8 cellular contexts compared by ENCODE assay signal in the genomic region with DNA sequence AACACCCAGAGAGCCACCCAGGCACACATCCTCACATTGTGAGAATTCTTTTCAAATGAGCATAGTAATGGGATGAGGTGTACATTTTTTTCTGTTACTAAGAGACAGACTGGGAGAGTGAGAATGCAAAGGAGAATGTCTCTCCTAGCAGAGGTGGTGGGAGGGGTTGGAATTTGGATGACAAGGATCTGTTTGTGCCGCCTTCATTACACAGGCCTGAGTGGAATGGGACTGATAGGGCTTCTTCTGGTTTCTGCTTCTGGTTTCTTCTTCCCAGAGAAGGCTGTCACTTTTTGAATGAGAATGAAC. TPM values are rescaled to one million over a fixed set of nuclear protein-coding genes. Genes with fewer than 3 reads are reported as not detected.
A peak's percentile ranks its signal among the peaks of the same experiment; 100 is the strongest.
DNase-seq lines count a peak whose midpoint lies in the region; ATAC-seq and TF ChIP-seq lines count a peak whose summit lies in the region.

No MANE protein-coding gene starts in this region.

- POLR2A ChIA-PET in CD4-positive, alpha-beta memory T cell (lab: Charles Lee; ENCODE audit: partially characterized antibody): no interaction called here
- POLR2A ChIA-PET in PC-9 (lab: Charles Lee; ENCODE audit: unreplicated experiment): interaction anchor here (0.7 kb wide), 2 partner anchors 11 to 71 kb away, joined by 4 to 10 read pairs; no protein-coding TSS in a partner anchor

- CTCF ChIA-PET in CD4-positive, alpha-beta memory T cell (lab: Charles Lee; ENCODE audit: partially characterized antibody): no interaction called here
- CTCF ChIA-PET in PC-9 (lab: Charles Lee): interaction anchor here (0.6 kb wide), 1 partner anchor 75 kb away, joined by 5 read pairs; no protein-coding TSS in a partner anchor

- H2BK12ac ChIP-seq in trophoblast cell (ENCODE audit: low read length): no peak overlapping the region

- no peak overlapping the region for H4K8ac ChIP-seq in trophoblast cell (ENCODE audit: low read depth, low read length)

- BruUV-seq in PC-9 (replicated peaks; lab: Mats Ljungman, UMichigan): no TSS peak

- peaks cover 2 to 7% of the 10 kb centered on the region in 2 donors for H3K27me3 Mint-ChIP-seq in CD4-positive, alpha-beta memory T cell

- peak overlapping the region in 4 of 7 donors; percentile 8 to 43 (median 12) for H3K27ac Mint-ChIP-seq in CD4-positive, alpha-beta memory T cell

- H3K9ac ChIP-seq in trophoblast cell (ENCODE audit: low read length): no peak overlapping the region

- H3K27me3 ChIP-seq in CD4-positive, alpha-beta memory T cell (ENCODE audit: insufficient read depth, low read length): no peaks in the 10 kb centered on the region
- H3K27me3 ChIP-seq in PC-9 (ENCODE audit: insufficient read depth, low read depth) (no peaks in the 10 kb centered on the region), esophagus (ENCODE audit: control insufficient read depth in 1 of 2, insufficient read depth in 2 of 2, low read length in 2 of 2) (no peaks in the 10 kb centered on the region), trophoblast cell (ENCODE audit: insufficient read depth, low read length) (no peaks in the 10 kb centered on the region)
- no peaks in the 10 kb centered on the region for H3K27me3 ChIP-seq in effector memory CD4-positive, alpha-beta T cell (replicated peaks; ENCODE audit: control insufficient read depth, insufficient read depth, low read length, poor library complexity, severe bottlenecking)

- ATAC-seq in HG02763 (IDR thresholded peaks at IDR 0.05; ENCODE audit: unreplicated experiment) (no peak), left lobe of liver (no peak)

- peaks cover 4 to 31% (median 10%) of the 10 kb centered on the region in 4 donors for H3K4me1 Mint-ChIP-seq in CD4-positive, alpha-beta memory T cell

- H4K12ac ChIP-seq in trophoblast cell (ENCODE audit: low read depth, low read length): no peak overlapping the region

- H3K9me2 ChIP-seq in PC-9 (ENCODE audit: insufficient read depth): no peaks in the 10 kb centered on the region

- H4K91ac ChIP-seq in trophoblast cell (ENCODE audit: low read depth, low read length): peak overlapping the region; percentile 100

- H3K4me3 ChIP-seq in CD4-positive, alpha-beta memory T cell (ENCODE audit: low read length in 2 of 2): no peak overlapping the region
- H3K4me3 ChIP-seq in PC-9 (peak overlapping the region; percentile 65; the same call in 1 of the 2 replicates), esophagus (ENCODE audit: low read depth in 1 of 2, low read length in 2 of 2) (no peak overlapping the region), trophoblast cell (ENCODE audit: low read depth, low read length) (no peak overlapping the region)
- no peak overlapping the region for H3K4me3 ChIP-seq in effector memory CD4-positive, alpha-beta T cell (ENCODE audit: insufficient read depth, low read depth, low read length, poor library complexity, severe bottlenecking)

- H3K79me2 ChIP-seq in PC-9 (ENCODE audit: low read depth) (no peaks in the 10 kb centered on the region), trophoblast cell (ENCODE audit: control insufficient read depth, insufficient read depth, low read length, poor library complexity) (peaks cover 8% of the 10 kb centered on the region)

- H2BK120ac ChIP-seq in trophoblast cell (ENCODE audit: insufficient read depth, low read length, poor library complexity): peak overlapping the region; percentile 99

- H3K4ac ChIP-seq in trophoblast cell (ENCODE audit: low read depth, low read length): no peak overlapping the region

- H3K4me1 ChIP-seq in CD4-positive, alpha-beta memory T cell (ENCODE audit: insufficient read depth, low read length): peaks cover 5% of the 10 kb centered on the region
- H3K4me1 ChIP-seq in PC-9 (replicated peaks; ENCODE audit: insufficient read depth): peaks cover 41% of the 10 kb centered on the region
- peaks cover 0 to 5% of the 10 kb centered on the region in 2 donors for H3K4me1 ChIP-seq in esophagus (ENCODE audit: control insufficient read depth in 2 of 2, insufficient read depth in 2 of 2, low read length in 1 of 2)
- peaks cover 28% of the 10 kb centered on the region in 2 experiments for H3K4me1 ChIP-seq in trophoblast cell (ENCODE audit: control insufficient read depth in 1 of 2, insufficient read depth in 2 of 2, low read length in 2 of 2)
- H3K4me1 ChIP-seq in effector memory CD4-positive, alpha-beta T cell (ENCODE audit: control insufficient read depth, insufficient read depth, low read length, poor library complexity, severe bottlenecking): peaks cover 3% of the 10 kb centered on the region

- H3K18ac ChIP-seq in trophoblast cell (ENCODE audit: low read length): no peak overlapping the region

- peaks cover 32% of the 10 kb centered on the region for H3F3A ChIP-seq in PC-9 (ENCODE audit: insufficient read depth, low read depth)

- H3K23ac ChIP-seq in trophoblast cell (ENCODE audit: low read length): no peak overlapping the region

- no peaks in the 10 kb centered on the region for H3K36me3 Mint-ChIP-seq in CD4-positive, alpha-beta memory T cell

- 0 out of 2 replicates have a peak overlapping the region, but pooled peaks have one; percentile 30 for H2AFZ ChIP-seq in PC-9
- no peak overlapping the region for H2AFZ ChIP-seq in trophoblast cell (ENCODE audit: insufficient read depth, low read length, poor library complexity)

- TF ChIP-seq CTCF in PC-9 (conservative IDR thresholded peaks at IDR 0.05): no peak

- no peak overlapping the region for H3K27ac ChIP-seq in CD4-positive, alpha-beta memory T cell (ENCODE audit: low read depth, low read length)
- H3K27ac ChIP-seq in PC-9 (peak overlapping the region; percentile 100), esophagus (ENCODE audit: low read depth in 2 of 2, low read length in 1 of 2) (peak overlapping the region; percentile 93 to 100), trophoblast cell (ENCODE audit: low read depth, low read length) (peak overlapping the region; percentile 100)
- no peak overlapping the region for H3K27ac ChIP-seq in effector memory CD4-positive, alpha-beta T cell (ENCODE audit: insufficient read depth, low read length, poor library complexity, severe bottlenecking)

- H3K36me3 ChIP-seq in CD4-positive, alpha-beta memory T cell (ENCODE audit: insufficient read depth, low read length): no peaks in the 10 kb centered on the region
- H3K36me3 ChIP-seq in PC-9 (ENCODE audit: low read depth): no peaks in the 10 kb centered on the region
- no peaks in the 10 kb centered on the region for H3K36me3 ChIP-seq in esophagus (ENCODE audit: control insufficient read depth in 2 of 2, insufficient read depth in 2 of 2, low read length in 1 of 2)
- H3K36me3 ChIP-seq in trophoblast cell (ENCODE audit: control insufficient read depth in 1 of 2, insufficient read depth in 2 of 2, low read length in 2 of 2): no peaks in the 10 kb centered on the region
- H3K36me3 ChIP-seq in effector memory CD4-positive, alpha-beta T cell (ENCODE audit: control insufficient read depth, insufficient read depth, low read length): no peaks in the 10 kb centered on the region

- WGBS in esophagus, 2 donors: 35 to 38% methylated on average over 1 of the region's 1 CpG
- whole genome bisulfite sequencing in trophoblast cell (ENCODE audit: extremely low coverage, insufficient coverage, insufficient read length): no CpG with 5 or more reads among the region's 1 CpG

- DNase-seq in CD4-positive, alpha-beta memory T cell: no peak
- DNase-seq in PC-9 (peak; percentile 76 to 93), trophoblast cell (peak; percentile 88 to 96), DMS153 (lab: John Stamatoyannopoulos, UW) (no peak), left lobe of liver (ENCODE audit: low spot score) (no peak)
- DNase-seq in effector memory CD4-positive, alpha-beta T cell: no peak

- H3K4me3 Mint-ChIP-seq in CD4-positive, alpha-beta memory T cell: no peak overlapping the region

- no peak overlapping the region for H2AK5ac ChIP-seq in trophoblast cell (ENCODE audit: low read length)

- H4K20me1 ChIP-seq in PC-9 (ENCODE audit: insufficient read depth): no peaks in the 10 kb centered on the region

- H3K14ac ChIP-seq in trophoblast cell (ENCODE audit: low read length): peak overlapping the region; percentile 90

- intact Hi-C loops in CD4-positive, alpha-beta memory T cell (cut with micrococcal nuclease): loop anchor here (10.0 kb wide), 2 partner anchors 440 to 560 kb away; a partner anchor contains a TSS
- intact Hi-C loops in PC-9 (cut with micrococcal nuclease; ENCODE audit: unreplicated experiment): loop anchor here (1.0 to 10.0 kb wide), 5 partner anchors 55 to 1840 kb away; a partner anchor contains a TSS

- no peaks in the 10 kb centered on the region for H3K9me3 ChIP-seq in CD4-positive, alpha-beta memory T cell (ENCODE audit: control insufficient read depth in 1 of 2, low read length in 2 of 2)
- H3K9me3 ChIP-seq in PC-9 (ENCODE audit: insufficient read depth, low read depth): no peaks in the 10 kb centered on the region
- no peaks in the 10 kb centered on the region for H3K9me3 ChIP-seq in esophagus (ENCODE audit: control insufficient read depth in 2 of 2, insufficient read depth in 1 of 2, low read depth in 1 of 2, low read length in 1 of 2)
- H3K9me3 ChIP-seq in trophoblast cell (ENCODE audit: insufficient read depth, low read depth, low read length): no peaks in the 10 kb centered on the region
- H3K9me3 ChIP-seq in effector memory CD4-positive, alpha-beta T cell (ENCODE audit: control insufficient read depth, low read length): no peaks in the 10 kb centered on the region

- H3K9me3 Mint-ChIP-seq in CD4-positive, alpha-beta memory T cell: no peaks in the 10 kb centered on the region

- peak overlapping the region; percentile 100 for H2BK5ac ChIP-seq in trophoblast cell (ENCODE audit: low read depth, low read length, poor library complexity)

- peaks cover 39% of the 10 kb centered on the region for H3K79me1 ChIP-seq in trophoblast cell (ENCODE audit: low read length)

- H3K4me2 ChIP-seq in PC-9 (peak overlapping the region; percentile 90), trophoblast cell (ENCODE audit: low read length) (peak overlapping the region; percentile 61)

RNA-seq across cellular contexts. Expression of a gene that starts 55.3 kb away (rescaled TPM):
- total RNA-seq in CD4-positive, alpha-beta memory T cell: not detected
- not detected for polyA plus RNA-seq in CD4-positive, alpha-beta memory T cell
- total RNA-seq in PC-9 (2021) (not detected in 2 replicates), left lobe of liver (not detected)
- polyA plus RNA-seq in esophagus: not detected
- polyA plus RNA-seq in trophoblast cell (2013): not detected in 2 replicates

Comparison
In these comparisons a context has a peak if more than half of its experiments do, and no peak if none do; other contexts are left out.
1. DNase-seq: peak in PC-9 (2 of 2) and trophoblast cell (2 of 2); none in CD4-positive, alpha-beta memory T cell (0 of 5), effector memory CD4-positive, alpha-beta T cell (0 of 3), DMS153 (single experiment) and left lobe of liver (single experiment).
2. H3K27ac ChIP-seq: peak in PC-9 (single experiment), esophagus (2 of 2) and trophoblast cell (single experiment); none in CD4-positive, alpha-beta memory T cell (single experiment) and effector memory CD4-positive, alpha-beta T cell (single experiment).